30 cellular contexts compared by ENCODE assay signal in genomic region chr4:137644201-137644600, GRCh38.
DNase-seq lines count a peak whose midpoint lies in the region; ATAC-seq, FAIRE-seq and TF ChIP-seq lines count a peak whose summit lies in the region.
"Had no signal": no experiment of that assay in that cellular context is flagged by ENCODE, and none has a peak within 500 bp of the region (broad histone marks: within the 10 kb centered on the region; RNA-seq: fewer than 3 reads in every experiment).

No MANE protein-coding gene starts in this region.

- POLR2A ChIA-PET in endothelial cell of umbilical vein (lab: Charles Lee): no interaction called here

- TF ChIP-seq CTCF in endothelial cell of umbilical vein (IDR thresholded peaks at IDR 0.05; ENCODE audit: extremely low read depth in 1 of 2, insufficient read depth in 1 of 2, low read depth in 1 of 2, low read length in 2 of 2): no peak
- no peak for TF ChIP-seq CTCF in kidney epithelial cell (IDR thresholded peaks at IDR 0.05; ENCODE audit: insufficient read depth, low read length, poor library complexity, severe bottlenecking)
- no peak for TF ChIP-seq CTCF in H9 (conservative IDR thresholded peaks at IDR 0.05)

- H2BK5ac ChIP-seq in H9 (ENCODE audit: insufficient read length, low read length): no peak overlapping the region

- H3K4me1 ChIP-seq in endothelial cell of umbilical vein (ENCODE audit: control insufficient read depth, extremely low read depth, insufficient read depth, low read length) (no peaks in the 10 kb centered on the region), H9 (ENCODE audit: insufficient read depth, low read length) (no peaks in the 10 kb centered on the region)
- H3K4me1 ChIP-seq: BE2C, gastroesophageal sphincter, prostate gland, testis had no signal

- H3K4me3 Mint-ChIP-seq in H9: no peak overlapping the region
- H3K4me3 Mint-ChIP-seq: activated T-cell treated with anti-CD3 and anti-CD28 coated beads, Interleukin-2, amount 50 U/mL, for 4 hours; neural crest cell; T-helper 2 cell treated with Interferon-gamma antibody and Interleukin-4, amounts not matched to agents 5 μg/mL and 100 μg/mL, for 36 hours had no signal

- H2BK12ac ChIP-seq in H9 (ENCODE audit: insufficient read length, low read depth, low read length): no peak overlapping the region

- H3K4me2 ChIP-seq in endothelial cell of umbilical vein (ENCODE audit: insufficient read depth, low read length) (no peak overlapping the region), H9 (ENCODE audit: insufficient read depth, insufficient read length, low read length) (no peak overlapping the region)

- dilution Hi-C loops in endothelial cell of umbilical vein (cut with MboI; ENCODE audit: extremely low pct_ligation_motif_present, low sequenced_read_pairs): no loop called here

- TF ChIP-seq POLR2A in endothelial cell of umbilical vein (IDR thresholded peaks at IDR 0.05; ENCODE audit: low read depth, low read length): no peak

- H3K9me3 ChIP-seq in endothelial cell of umbilical vein (replicated peaks; ENCODE audit: control insufficient read depth, insufficient read depth, low read length) (no peaks in the 10 kb centered on the region), H9 (ENCODE audit: control insufficient read depth, low read depth, low read length) (no peaks in the 10 kb centered on the region)
- H3K9me3 ChIP-seq: adrenal gland, BE2C, gastroesophageal sphincter, prostate gland, testis had no signal

- WGBS in H9 (ENCODE audit: extremely low coverage, insufficient read length, low lambda C conversion rate): no CpG with 5 or more reads among the region's 1 CpG

- no peaks in the 10 kb centered on the region for H3K23me2 ChIP-seq in H9 (ENCODE audit: insufficient read length, low read depth, low read length, poor library complexity, severe bottlenecking)

- H3K27ac ChIP-seq in endothelial cell of umbilical vein (ENCODE audit: insufficient read depth, low read depth, low read length) (no peak overlapping the region), H9 (ENCODE audit: insufficient read length, low read depth, low read length) (no peak overlapping the region)
- H3K27ac ChIP-seq: adrenal gland, gastroesophageal sphincter, HL-60, prostate gland, testis had no signal

- H3K36me3 Mint-ChIP-seq in H9 (ENCODE audit: insufficient read depth in 1 of 3, low read depth in 3 of 3): no peaks in the 10 kb centered on the region

- no peaks in the 10 kb centered on the region for H3K4me1 Mint-ChIP-seq in H9

- H3K4ac ChIP-seq in H9 (ENCODE audit: low read depth, low read length): no peak overlapping the region

- no peak overlapping the region for H4K8ac ChIP-seq in H9 (replicated peaks; ENCODE audit: insufficient read length, low read depth, low read length)

- H3K36me3 ChIP-seq in endothelial cell of umbilical vein (ENCODE audit: control insufficient read depth in 2 of 2, extremely low read depth in 1 of 2, insufficient read depth in 2 of 2, low read length in 2 of 2): no peaks in the 10 kb centered on the region
- H3K36me3 ChIP-seq in kidney epithelial cell (ENCODE audit: control insufficient read depth, insufficient read depth, low read length): no peaks in the 10 kb centered on the region
- H3K36me3 ChIP-seq: adrenal gland, BE2C, gastroesophageal sphincter, prostate gland had no signal

- H2BK20ac ChIP-seq in H9 (ENCODE audit: low read depth, low read length, poor library complexity, severe bottlenecking): no peak overlapping the region

- BruUV-seq in endothelial cell of umbilical vein (replicated peaks; lab: Mats Ljungman, UMichigan): no TSS peak

- H3K56ac ChIP-seq in H9 (ENCODE audit: insufficient read length, low read depth, low read length): no peak overlapping the region

- intact Hi-C loops in Right ventricle myocardium inferior (cut with DNase I) (no loop called here), left ventricle myocardium superior (cut with micrococcal nuclease) (no loop called here), endothelial cell of umbilical vein (cut with micrococcal nuclease) (no loop called here)

- H2BK120ac ChIP-seq in H9 (ENCODE audit: low read depth, low read length, poor library complexity, severe bottlenecking): no peak overlapping the region

- no peak overlapping the region for H3K4me3 ChIP-seq in endothelial cell of umbilical vein (replicated peaks in 1 of 3; ENCODE audit: insufficient read depth in 1 of 3, low read depth in 1 of 3, low read length in 3 of 3)
- H3K4me3 ChIP-seq in kidney epithelial cell (ENCODE audit: low read depth, low read length): no peak overlapping the region
- H3K4me3 ChIP-seq: adrenal gland, gastroesophageal sphincter, prostate gland, testis had no signal

- ATAC-seq in Right ventricle myocardium inferior (peak; percentile 60), left ventricle myocardium superior (no peak)
- ATAC-seq: activated T-cell treated with anti-CD3 and anti-CD28 coated beads, Interleukin-2, amount 50 U/mL, for 4 hours; gastroesophageal sphincter had no signal

- no peak for FAIRE-seq in endothelial cell of umbilical vein (lab: Jason Lieb, UNC)
- FAIRE-seq: GM12892, small intestine, urothelium cell line had no signal

- H3K79me1 ChIP-seq in H9 (ENCODE audit: insufficient read depth, low read depth, low read length, poor library complexity, severe bottlenecking): no peaks in the 10 kb centered on the region

- no peak overlapping the region for H3K18ac ChIP-seq in H9 (ENCODE audit: insufficient read length, low read depth, low read length)

- H3K27me3 Mint-ChIP-seq in H9 (ENCODE audit: low read depth): no peaks in the 10 kb centered on the region

- no peak overlapping the region for H3K23ac ChIP-seq in H9 (ENCODE audit: insufficient read length, low read depth, low read length)

- no peak overlapping the region for H2AFZ ChIP-seq in endothelial cell of umbilical vein (ENCODE audit: low read depth, low read length)
- no peak overlapping the region for H2AFZ ChIP-seq in H9 (ENCODE audit: low read length)

- no peak overlapping the region for H3K14ac ChIP-seq in H9 (ENCODE audit: insufficient read depth, low read length)

- H4K91ac ChIP-seq in H9 (ENCODE audit: insufficient read length, low read depth, low read length): no peak overlapping the region

- no peaks in the 10 kb centered on the region for H3K9me1 ChIP-seq in endothelial cell of umbilical vein (replicated peaks; ENCODE audit: control insufficient read depth, extremely low read depth, insufficient read depth, low read length)

- H3K27me3 ChIP-seq in endothelial cell of umbilical vein (ENCODE audit: control insufficient read depth in 2 of 2, insufficient read depth in 2 of 2, low read length in 2 of 2) (no peaks in the 10 kb centered on the region), kidney epithelial cell (ENCODE audit: control insufficient read depth, insufficient read depth, low read length) (no peaks in the 10 kb centered on the region), H9 (ENCODE audit: insufficient read depth, low read length) (no peaks in the 10 kb centered on the region)
- H3K27me3 ChIP-seq: adrenal gland, BE2C, gastroesophageal sphincter, testis had no signal

- no peaks in the 10 kb centered on the region; a peak in 1 of 5 replicates for H3K9me3 Mint-ChIP-seq in H9
- H3K9me3 Mint-ChIP-seq: T-helper 2 cell treated with Interferon-gamma antibody and Interleukin-4, amounts not matched to agents 5 μg/mL and 100 μg/mL, for 36 hours had no signal

- CTCF ChIA-PET in endothelial cell of umbilical vein (lab: Charles Lee): no interaction called here

- H3K27ac Mint-ChIP-seq in H9: no peak overlapping the region
- H3K27ac Mint-ChIP-seq: T-helper 2 cell treated with Interferon-gamma antibody and Interleukin-4, amounts not matched to agents 5 μg/mL and 100 μg/mL, for 36 hours had no signal

- H2AK5ac ChIP-seq in H9 (ENCODE audit: insufficient read length, low read length): no peak overlapping the region

- H4K20me1 ChIP-seq in endothelial cell of umbilical vein (replicated peaks; ENCODE audit: control insufficient read depth, extremely low read depth, insufficient read depth, low read length) (no peaks in the 10 kb centered on the region), H9 (ENCODE audit: control insufficient read depth, insufficient read depth, insufficient read length) (no peaks in the 10 kb centered on the region)

- H2BK15ac ChIP-seq in H9 (ENCODE audit: low read depth, low read length): no peak overlapping the region

- H4K5ac ChIP-seq in H9 (ENCODE audit: insufficient read length, low read depth, low read length): no peak overlapping the region

- DNase-seq in Right ventricle myocardium inferior (ENCODE audit: missing footprints) (no peak), left ventricle myocardium superior (no peak), endothelial cell of umbilical vein (ENCODE audit: low read depth, low spot score) (peak; percentile 8), kidney epithelial cell (ENCODE audit: low read depth) (peak; percentile 9), stromal cell of bone marrow (ENCODE audit: low read depth) (peak; percentile 47), islet precursor cell (no peak), H9 (no peak), NCI-H510A (lab: John Stamatoyannopoulos, UW) (no peak)
- DNase-seq: activated CD4-positive, alpha-beta T cell treated with anti-CD3 and anti-CD28 coated beads for 48 hours; activated T-cell treated with anti-CD3 and anti-CD28 coated beads, Interleukin-2, amount 50 U/mL, for 4 hours; adrenal gland; BE2C; caudate nucleus; DND-41; H7; hypothalamus; Kasumi-1; NCI-H187 treated with DMSO at 0.1 percent for 48 hours; NCI-H748 treated with DMSO at 0.1 percent for 48 hours; RPMI8226; small intestine; stimulated activated CD4-positive, alpha-beta T cell treated with anti-CD3 and anti-CD28 coated beads, Interleukin-1b, Interleukin-23, amount 100 ng/mL, for 48 hours; testis had no signal

- H3T11ph ChIP-seq in H9 (ENCODE audit: low read length): no peak overlapping the region

- H3K79me2 ChIP-seq in endothelial cell of umbilical vein (ENCODE audit: control insufficient read depth, insufficient read depth, low read length) (no peaks in the 10 kb centered on the region), H9 (ENCODE audit: insufficient read depth, low read length) (no peaks in the 10 kb centered on the region)

- H3K9ac ChIP-seq in endothelial cell of umbilical vein (replicated peaks; ENCODE audit: extremely low read depth, insufficient read depth, low read length) (no peak overlapping the region), H9 (ENCODE audit: extremely low read depth, insufficient read length, low read length) (no peak overlapping the region)

TF ChIP-seq in endothelial cell of umbilical vein, 7 proteins besides CTCF, POLR2A, EP300 and RAD21:
- TF ChIP-seq MYC (IDR thresholded peaks at IDR 0.05; ENCODE audit: low read depth, low read length) (no peak), JUN (IDR thresholded peaks at IDR 0.05; ENCODE audit: borderline replicate concordance, insufficient read depth, insufficient read length, low read depth) (peak; percentile 12), EZH2 (IDR thresholded peaks at IDR 0.05; ENCODE audit: borderline replicate concordance, low read depth, low read length, severe bottlenecking) (no peak)

Comparison
In these comparisons a context has a peak if more than half of its experiments do, and no peak if none do; other contexts are left out.
1. DNase-seq: peak in endothelial cell of umbilical vein (single experiment), kidney epithelial cell (single experiment) and stromal cell of bone marrow (single experiment); none in Right ventricle myocardium inferior (single experiment), left ventricle myocardium superior (single experiment), islet precursor cell (single experiment), H9 (single experiment) and NCI-H510A (single experiment).